In the genomic region with DNA sequence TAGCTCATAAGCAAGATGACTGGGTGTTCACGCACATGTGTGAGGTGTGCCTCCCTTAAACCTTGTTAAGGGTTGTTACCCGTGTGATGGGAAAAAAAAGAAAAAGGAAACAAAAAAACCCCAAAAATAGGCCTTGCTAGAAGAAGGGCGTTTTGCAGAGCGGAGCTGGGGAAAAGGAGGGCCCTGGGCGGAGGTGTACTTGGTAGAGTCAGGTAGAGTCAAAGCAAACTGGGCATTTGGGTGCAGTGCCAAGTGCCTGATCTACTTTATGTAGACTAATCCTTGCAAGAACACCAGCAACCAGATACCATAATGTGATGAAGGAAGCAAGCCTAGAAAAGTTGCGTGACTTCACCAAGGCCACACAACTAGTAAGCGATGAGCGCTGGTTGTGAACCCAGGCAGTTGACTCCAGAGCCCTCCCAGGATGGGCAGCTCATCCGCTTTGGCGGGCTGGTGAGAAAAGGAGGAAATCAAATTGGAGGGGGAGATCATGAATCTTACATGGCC, we compare ENCODE assay signal across 9 cellular contexts. TPM values are rescaled to one million over a fixed set of nuclear protein-coding genes. Genes with fewer than 3 reads are reported as not detected.
DNase-seq lines count a peak whose midpoint lies in the region; ATAC-seq and TF ChIP-seq lines count a peak whose summit lies in the region.
"Had no signal": no experiment of that assay in that cellular context is flagged by ENCODE, and none has a peak within 500 bp of the region (broad histone marks: within the 10 kb centered on the region; RNA-seq: fewer than 3 reads in every experiment).

No MANE protein-coding gene starts in this region.

- H4K91ac ChIP-seq in mesenchymal stem cell (ENCODE audit: low read length), result peak overlapping the region; percentile 37

- peaks cover 3% of the 10 kb centered on the region for H3K79me1 ChIP-seq in mesenchymal stem cell (replicated peaks; ENCODE audit: low read length, poor library complexity, severe bottlenecking)

- no peak overlapping the region for H2BK15ac ChIP-seq in mesenchymal stem cell (ENCODE audit: low read depth, poor library complexity, severe bottlenecking)

- no peaks in the 10 kb centered on the region for H3K27me3 Mint-ChIP-seq in activated T-cell treated with anti-CD3 and anti-CD28 coated beads, Interleukin-2, amount 50 U/mL, for 4 hours (ENCODE audit: low read depth)

- H3K36me3 ChIP-seq in adrenal gland (replicated peaks in 1 of 2) (peaks cover 0 to 10% of the 10 kb centered on the region in 2 donors), mesenchymal stem cell (ENCODE audit: control insufficient read depth in 1 of 2, insufficient read depth in 2 of 2, low read depth in 1 of 2, low read length in 2 of 2) (peaks cover 11 to 27% of the 10 kb centered on the region in 2 experiments), thoracic aorta (no peaks in the 10 kb centered on the region)

- intact Hi-C loops in adrenal gland (cut with DNase I), result no loop called here

- H2AK5ac ChIP-seq in mesenchymal stem cell (ENCODE audit: low read length, severe bottlenecking), result no peak overlapping the region

- no peak overlapping the region for H2BK5ac ChIP-seq in mesenchymal stem cell (ENCODE audit: low read depth, low read length, poor library complexity, severe bottlenecking)

- ATAC-seq in activated T-cell treated with anti-CD3 and anti-CD28 coated beads, Interleukin-2, amount 50 U/mL, for 4 hours, result no peak
- ATAC-seq in thoracic aorta (ENCODE audit: insufficient number of reproducible peaks, low FRiP score, low read depth), result no peak

- peaks cover 44% of the 10 kb centered on the region for H3K4me1 Mint-ChIP-seq in activated T-cell treated with anti-CD3 and anti-CD28 coated beads, Interleukin-2, amount 50 U/mL, for 4 hours (ENCODE audit: low read depth)

- WGBS in adrenal gland, 4 donors, result 86 to 90% (median 88%) methylated on average over 10 of the region's 10 CpGs
- WGBS in mesenchymal stem cell, result 96% methylated on average over 9 of the region's 10 CpGs

- H3K4me1 ChIP-seq in adrenal gland (replicated peaks in 1 of 2), result peaks cover 0 to 35% of the 10 kb centered on the region in 2 donors
- peaks cover 14% of the 10 kb centered on the region for H3K4me1 ChIP-seq in mesenchymal stem cell (ENCODE audit: control insufficient read depth, insufficient read depth, low read depth, low read length)
- peaks cover 14 to 25% of the 10 kb centered on the region in 2 donors for H3K4me1 ChIP-seq in thoracic aorta (ENCODE audit: control insufficient read depth in 1 of 2, low read depth in 2 of 2)

- H2AFZ ChIP-seq in mesenchymal stem cell (ENCODE audit: low read depth, low read length), result no peak overlapping the region

- H3K36me3 Mint-ChIP-seq in activated T-cell treated with anti-CD3 and anti-CD28 coated beads, Interleukin-2, amount 50 U/mL, for 4 hours (ENCODE audit: insufficient read depth), result peaks cover 3% of the 10 kb centered on the region

- no peak for DNase-seq in activated T-cell treated with anti-CD3 and anti-CD28 coated beads, Interleukin-2, amount 50 U/mL, for 4 hours
- DNase-seq in activated T-cell treated with anti-CD3 and anti-CD28 coated beads, Interleukin-2, amount 50 U/mL, for 1 hour, result no peak
- DNase-seq in adrenal gland (peak in 1 of 7 donors; percentile 55), mesenchymal stem cell (no peak), thoracic aorta (ENCODE audit: low spot score) (no peak), NCI-H1048 (lab: John Stamatoyannopoulos, UW) (no peak), NCI-H446 treated with DMSO at 0.1 percent for 48 hours (lab: John Stamatoyannopoulos, UW) (no peak), NCI-H1417 treated with DMSO at 0.1 percent for 48 hours (lab: John Stamatoyannopoulos, UW) (no peak)
- DNase-seq: NCI-H2171 had no signal

- no peak overlapping the region for H3K23ac ChIP-seq in mesenchymal stem cell (ENCODE audit: low read length in 2 of 2)

- no peak overlapping the region for H3K4me3 ChIP-seq in adrenal gland
- peak overlapping the region in 1 of 2 experiments; percentile 88 for H3K4me3 ChIP-seq in mesenchymal stem cell (ENCODE audit: insufficient read depth in 1 of 2, low read depth in 1 of 2, low read length in 2 of 2)
- H3K4me3 ChIP-seq in thoracic aorta, result peak overlapping the region; percentile 80

- H3K27ac ChIP-seq in adrenal gland, result peak overlapping the region in 3 of 5 donors; percentile 95 to 96 (median 95)
- no peak overlapping the region for H3K27ac ChIP-seq in mesenchymal stem cell (ENCODE audit: low read length, poor library complexity, severe bottlenecking)
- H3K27ac ChIP-seq in thoracic aorta, result peak overlapping the region; percentile 78 to 84

- H2BK120ac ChIP-seq in mesenchymal stem cell (ENCODE audit: low read depth, low read length), result no peak overlapping the region

- no peak overlapping the region for H4K8ac ChIP-seq in mesenchymal stem cell (ENCODE audit: low read length)

- no peak overlapping the region for H3K14ac ChIP-seq in mesenchymal stem cell (ENCODE audit: low read length in 2 of 2)

- TF ChIP-seq POLR2A in adrenal gland (IDR thresholded peaks at IDR 0.05), result no peak

- H3K18ac ChIP-seq in mesenchymal stem cell (ENCODE audit: low read depth in 1 of 2, low read length in 2 of 2), result no peak overlapping the region

- H2BK12ac ChIP-seq in mesenchymal stem cell (ENCODE audit: low read length in 2 of 2), result no peak overlapping the region

- TF ChIP-seq CTCF in adrenal gland (IDR thresholded peaks at IDR 0.05) (no peak), thoracic aorta (IDR thresholded peaks at IDR 0.05) (no peak)

- H3K9me3 ChIP-seq in adrenal gland (replicated peaks in 1 of 3) (no peaks in the 10 kb centered on the region), mesenchymal stem cell (ENCODE audit: control insufficient read depth, low read length) (no peaks in the 10 kb centered on the region), thoracic aorta (no peaks in the 10 kb centered on the region)

- peak overlapping the region; percentile 96 for H3K9ac ChIP-seq in mesenchymal stem cell (ENCODE audit: low read length)

- H3K27me3 ChIP-seq in adrenal gland (no peaks in the 10 kb centered on the region), mesenchymal stem cell (ENCODE audit: control insufficient read depth in 1 of 2, insufficient read depth in 1 of 2, low read length in 2 of 2) (no peaks in the 10 kb centered on the region), thoracic aorta (replicated peaks; ENCODE audit: insufficient read depth) (no peaks in the 10 kb centered on the region)

- no peaks in the 10 kb centered on the region for H3K9me3 Mint-ChIP-seq in activated T-cell treated with anti-CD3 and anti-CD28 coated beads, Interleukin-2, amount 50 U/mL, for 4 hours

- H3K4me3 Mint-ChIP-seq in activated T-cell treated with anti-CD3 and anti-CD28 coated beads, Interleukin-2, amount 50 U/mL, for 4 hours, result peak overlapping the region; percentile 89

- no peak overlapping the region for H3K4me2 ChIP-seq in mesenchymal stem cell (ENCODE audit: low read length, poor library complexity, severe bottlenecking)

- no peak overlapping the region for H3K4ac ChIP-seq in mesenchymal stem cell (ENCODE audit: low read depth in 1 of 2, low read length in 2 of 2)

RNA-seq across cellular contexts. Expression of gene TIRAP, which starts 1.2 kb away (rescaled TPM):
- total RNA-seq in activated T-cell treated with anti-CD3 and anti-CD28 coated beads, Interleukin-2, amount 50 U/mL, for 4 hours, result 1 to 10 TPM; 4.8 to 6.4 (median 5.4) TPM
- 10 to 100 TPM in 7 of 8 donors, 1 to 10 TPM in 1; 8.9 to 41.1 (median 13.5) TPM for total RNA-seq in adrenal gland
- polyA plus RNA-seq in adrenal gland, result 10 to 100 TPM in 1 of 3 donors, 1 to 10 TPM in 2; 4.7 to 12.0 (median 5.9) TPM
- polyA plus RNA-seq in mesenchymal stem cell (2013, experiment 1 of 2), result 8.4 TPM
- polyA plus RNA-seq in mesenchymal stem cell (2013, experiment 2 of 2), result 7.2 TPM
- total RNA-seq in thoracic aorta, result 10 to 100 TPM; 15.2 to 20.7 TPM

RNA-seq across cellular contexts. Expression of gene FOXRED1, which starts 12.8 kb away (rescaled TPM):
- 10 to 100 TPM; 51.2 to 55.5 (median 51.4) TPM for total RNA-seq in activated T-cell treated with anti-CD3 and anti-CD28 coated beads, Interleukin-2, amount 50 U/mL, for 4 hours
- total RNA-seq in adrenal gland, result 10 to 100 TPM in 7 of 8 donors, 1 to 10 TPM in 1; 7.2 to 33.0 (median 26.8) TPM
- polyA plus RNA-seq in adrenal gland, result 10 to 100 TPM; 31.3 to 55.3 (median 43.9) TPM
- polyA plus RNA-seq in mesenchymal stem cell (2013, experiment 1 of 2), result 8.0 TPM
- polyA plus RNA-seq in mesenchymal stem cell (2013, experiment 2 of 2), result 7.7 TPM
- total RNA-seq in thoracic aorta, result 10 to 100 TPM; 22.9 to 27.8 TPM

RNA-seq across cellular contexts. Expression of gene SRPRA, which starts 13.0 kb away (rescaled TPM):
- total RNA-seq in activated T-cell treated with anti-CD3 and anti-CD28 coated beads, Interleukin-2, amount 50 U/mL, for 4 hours, result 100 to 1,000 TPM; 213 to 222 (median 214) TPM
- total RNA-seq in adrenal gland, result 100 to 1,000 TPM in 6 of 8 donors, 10 to 100 TPM in 2; 80.5 to 194 (median 116) TPM
- polyA plus RNA-seq in adrenal gland, result 100 to 1,000 TPM in 1 of 3 donors, 10 to 100 TPM in 2; 61.5 to 194 (median 88.2) TPM
- polyA plus RNA-seq in mesenchymal stem cell (2013, experiment 1 of 2), result 68.9 TPM
- polyA plus RNA-seq in mesenchymal stem cell (2013, experiment 2 of 2), result 68.3 TPM
- total RNA-seq in thoracic aorta, result 100 to 1,000 TPM; 125 to 128 TPM

RNA-seq across cellular contexts. Expression of gene DCPS, which starts 22.1 kb away (rescaled TPM):
- 10 to 100 TPM; 31.4 to 37.6 (median 37.5) TPM for total RNA-seq in activated T-cell treated with anti-CD3 and anti-CD28 coated beads, Interleukin-2, amount 50 U/mL, for 4 hours
- total RNA-seq in adrenal gland (10 to 100 TPM in 7 of 8 donors, 1 to 10 TPM in 1; 8.3 to 22.2 (median 18.8) TPM), thoracic aorta (1 to 10 TPM; 8.4 to 9.7 TPM)
- polyA plus RNA-seq in adrenal gland, result 10 to 100 TPM; 18.2 to 45.5 (median 22.4) TPM
- polyA plus RNA-seq in mesenchymal stem cell (2013, experiment 1 of 2), result 13.0 TPM
- 12.5 TPM for polyA plus RNA-seq in mesenchymal stem cell (2013, experiment 2 of 2)
